In genomic region chr16:3112058-3112880, GRCh38 we compare ENCODE assay signal across 7 cellular contexts. TPM values are rescaled to one million over a fixed set of nuclear protein-coding genes. Genes with fewer than 3 reads are reported as not detected.
DNase-seq lines count a peak whose midpoint lies in the region; ATAC-seq and TF ChIP-seq lines count a peak whose summit lies in the region.

Gene ZNF205, plus strand, starts transcription at chr16:3112586. Its CDS starts 845 bp downstream, at chr16:3113431.

- intact Hi-C loops in colonic mucosa (cut with DNase I), result loop anchor here (2.0 kb wide), 1 partner anchor 15 kb away; no protein-coding TSS in a partner anchor

- TF ChIP-seq CTCF in colonic mucosa (IDR thresholded peaks at IDR 0.05), result no peak

- peak within 1 kb of the TSS; percentile 11 for H3K27ac ChIP-seq in colonic mucosa
- peak within 1 kb of the TSS; percentile 21 for H3K27ac ChIP-seq in layer of hippocampus (ENCODE audit: low read depth, low read length)

- no peaks in the 10 kb centered on the region for H3K4me1 ChIP-seq in colonic mucosa

- H3K4me3 ChIP-seq in H7 (ENCODE audit: insufficient read depth, low read depth, low read length), result peak within 1 kb of the TSS; percentile 78
- peak within 1 kb of the TSS; percentile 67 for H3K4me3 ChIP-seq in colonic mucosa

- H3K27me3 ChIP-seq in H7 (ENCODE audit: control insufficient read depth, insufficient read depth, low read length), result no peaks in the 10 kb centered on the region; the same call in 1 of the 2 replicates
- H3K27me3 ChIP-seq in colonic mucosa, result no peaks in the 10 kb centered on the region
- no peaks in the 10 kb centered on the region for H3K27me3 ChIP-seq in layer of hippocampus (ENCODE audit: control insufficient read depth, insufficient read depth, low read length)

- H3K36me3 ChIP-seq in H7 (replicated peaks; ENCODE audit: control insufficient read depth, insufficient read depth, low read length) (peaks cover 8% of the 10 kb centered on the region), colonic mucosa (no peaks in the 10 kb centered on the region)

- no peaks in the 10 kb centered on the region for H3K9me3 ChIP-seq in colonic mucosa

- DNase-seq in H7 (peak; percentile 95), NCI-H526 (lab: John Stamatoyannopoulos, UW) (peak; percentile 49 to 88), colonic mucosa (peak; percentile 88), superior temporal gyrus (ENCODE audit: extremely low spot score) (peak; percentile 84)

- H3K9ac ChIP-seq in colonic mucosa (ENCODE audit: low read depth in 2 of 2, low read length in 2 of 2), result peak within 1 kb of the TSS; percentile 80 to 96

- ATAC-seq in HG02610 (IDR thresholded peaks at IDR 0.05; ENCODE audit: unreplicated experiment), result no peak
- no peak for ATAC-seq in GM18907 (IDR thresholded peaks at IDR 0.05; ENCODE audit: unreplicated experiment)

RNA-seq across cellular contexts. Expression of gene ZNF205, which starts in this region (rescaled TPM):
- total RNA-seq in H7 (2014; rRNA removed; shearing (Covaris generic)), result 40.2 and 41.2 TPM in 2 replicates
- total RNA-seq in colonic mucosa, result 10 to 100 TPM in 1 of 2 donors, 1 to 10 TPM in 1; 9.9 to 10.5 TPM
